In genomic region chr4:31051565-31051964, GRCh38 we compare ENCODE assay signal across 21 cellular contexts.
DNase-seq lines count a peak whose midpoint lies in the region; ATAC-seq, FAIRE-seq and TF ChIP-seq lines count a peak whose summit lies in the region.
"Had no signal": no experiment of that assay in that cellular context is flagged by ENCODE, and none has a peak within 500 bp of the region (broad histone marks: within the 10 kb centered on the region; RNA-seq: fewer than 3 reads in every experiment).

No MANE protein-coding gene starts in this region.

- WGBS in IMR-90 (ENCODE audit: extremely low coverage in 2 of 2, insufficient read length in 1 of 2), 2 experiments = no CpG with 5 or more reads among the region's 3 CpGs
- 0% methylated on average over 3 of the region's 3 CpGs for WGBS in HepG2 (ENCODE audit: low lambda C conversion rate)

- H3K4me3 ChIP-seq in AG09309 (ENCODE audit: control insufficient read depth, low read depth, low read length) = no peak overlapping the region
- H3K4me3 ChIP-seq in IMR-90 (ENCODE audit: insufficient read depth, low read depth, low read length) = no peak overlapping the region
- H3K4me3 ChIP-seq in astrocyte (ENCODE audit: insufficient read depth, low read depth, low read length) = no peak overlapping the region
- H3K4me3 ChIP-seq in HepG2 (replicated peaks in 1 of 3; ENCODE audit: insufficient read depth in 1 of 3, low read depth in 2 of 3, low read length in 3 of 3) = no peak overlapping the region
- H3K4me3 ChIP-seq: BLaER1 treated with 17β-estradiol and CSF1 and Interleukin-3, amounts not matched to agents 10 nM and 100 nM; GM23338 had no signal

- TF ChIP-seq CTCF in AG09309 (IDR thresholded peaks at IDR 0.05; ENCODE audit: control insufficient read depth, insufficient read depth, low read depth, low read length, missing control alignments) (no peak), IMR-90 (conservative IDR thresholded peaks at IDR 0.05; ENCODE audit: low read depth, low read length) (no peak), astrocyte (IDR thresholded peaks at IDR 0.05; ENCODE audit: insufficient read depth, low read depth, low read length) (no peak), HepG2 (CRISPR knock-in tag; IDR thresholded peaks at IDR 0.05) (no peak)

- H4K20me1 ChIP-seq in IMR-90 (ENCODE audit: insufficient read depth, low read length) (no peaks in the 10 kb centered on the region), astrocyte (ENCODE audit: insufficient read depth, low read length) (no peaks in the 10 kb centered on the region), HepG2 (ENCODE audit: insufficient read depth, low read length) (no peaks in the 10 kb centered on the region)
- H4K20me1 ChIP-seq: BLaER1 treated with 17β-estradiol and CSF1 and Interleukin-3, amounts not matched to agents 10 nM and 100 nM had no signal

- H2BK5ac ChIP-seq in IMR-90 (ENCODE audit: low read depth, low read length, poor library complexity, severe bottlenecking) = no peak overlapping the region

- no peak overlapping the region for H2AFZ ChIP-seq in IMR-90 (replicated peaks; ENCODE audit: low read length, poor library complexity)
- no peak overlapping the region for H2AFZ ChIP-seq in astrocyte (ENCODE audit: low read depth, low read length)
- no peak overlapping the region for H2AFZ ChIP-seq in HepG2 (ENCODE audit: low read length)
- H2AFZ ChIP-seq: GM23338 had no signal

- H3K9ac ChIP-seq in IMR-90 (ENCODE audit: low read depth, low read length) (no peak overlapping the region), astrocyte (ENCODE audit: low read length) (no peak overlapping the region), HepG2 (ENCODE audit: insufficient read depth, low read depth, low read length) (no peak overlapping the region)
- H3K9ac ChIP-seq: BLaER1 treated with 17β-estradiol and CSF1 and Interleukin-3, amounts not matched to agents 10 nM and 100 nM had no signal

- no peaks in the 10 kb centered on the region for H3K36me3 Mint-ChIP-seq in astrocyte (ENCODE audit: low read depth, unreplicated experiment)
- H3K36me3 Mint-ChIP-seq: CD8-positive, alpha-beta memory T cell had no signal

- no peak overlapping the region for H4K91ac ChIP-seq in IMR-90 (ENCODE audit: insufficient read depth, low read depth, low read length)

- TF ChIP-seq EP300 in HepG2 (IDR thresholded peaks at IDR 0.05; ENCODE audit: low read depth in 2 of 2, low read length in 2 of 2) (no peak), HepG2 (CRISPR knock-in tag; IDR thresholded peaks at IDR 0.05; ENCODE audit: borderline replicate concordance) (no peak)

- no peak overlapping the region for H2AK9ac ChIP-seq in IMR-90 (replicated peaks; ENCODE audit: low read depth, low read length, poor library complexity)

- H3K27ac ChIP-seq in IMR-90 (ENCODE audit: insufficient read depth, low read length) (no peak overlapping the region), astrocyte (ENCODE audit: low read depth, low read length) (no peak overlapping the region), HepG2 (ENCODE audit: extremely low read length, insufficient read depth, low read length) (no peak overlapping the region)
- H3K27ac ChIP-seq: BLaER1 treated with 17β-estradiol and CSF1 and Interleukin-3, amounts not matched to agents 10 nM and 100 nM had no signal

- no peak overlapping the region for H3K56ac ChIP-seq in IMR-90 (ENCODE audit: extremely low read depth, insufficient read depth, low read length)

- H3K27me3 ChIP-seq in IMR-90 (ENCODE audit: control insufficient read depth, insufficient read depth, low read length) (no peaks in the 10 kb centered on the region), astrocyte (ENCODE audit: insufficient read depth, low read length) (no peaks in the 10 kb centered on the region), HepG2 (ENCODE audit: control insufficient read depth in 1 of 2, insufficient read depth in 2 of 2, low read length in 2 of 2) (no peaks in the 10 kb centered on the region)
- H3K27me3 ChIP-seq: BLaER1 treated with 17β-estradiol and CSF1 and Interleukin-3, amounts not matched to agents 10 nM and 100 nM had no signal

- H2BK20ac ChIP-seq in IMR-90 (ENCODE audit: low read depth, low read length) = no peak overlapping the region

- no peak overlapping the region for H3K14ac ChIP-seq in IMR-90 (replicated peaks; ENCODE audit: low read depth, low read length)

- peaks cover 8% of the 10 kb centered on the region for H3K4me1 Mint-ChIP-seq in astrocyte (ENCODE audit: low read depth, unreplicated experiment)
- H3K4me1 Mint-ChIP-seq: B cell; CD8-positive, alpha-beta memory T cell; GM23338 had no signal

- H3K9me3 ChIP-seq in IMR-90 (ENCODE audit: control insufficient read depth, insufficient read depth, low read length) (no peaks in the 10 kb centered on the region), astrocyte (ENCODE audit: insufficient read depth, low read depth, low read length) (no peaks in the 10 kb centered on the region), HepG2 (ENCODE audit: low read length) (no peaks in the 10 kb centered on the region)
- H3K9me3 ChIP-seq: BLaER1 treated with 17β-estradiol and CSF1 and Interleukin-3, amounts not matched to agents 10 nM and 100 nM had no signal

- POLR2A ChIA-PET in IMR-90 (lab: Charles Lee; ENCODE audit: unreplicated experiment) (no interaction called here), HepG2 (lab: Yijun Ruan, JAX) (no interaction called here)

- H3K4me3 Mint-ChIP-seq in astrocyte (ENCODE audit: unreplicated experiment) = no peak overlapping the region
- H3K4me3 Mint-ChIP-seq: B cell; CD8-positive, alpha-beta memory T cell; GM23338; HFFc6 had no signal

- no peak overlapping the region for H4K5ac ChIP-seq in IMR-90 (ENCODE audit: low read depth, low read length)

- H2AK5ac ChIP-seq in IMR-90 (ENCODE audit: low read depth, low read length) = no peak overlapping the region

- H2BK15ac ChIP-seq in IMR-90 (ENCODE audit: low read depth, low read length) = no peak overlapping the region

- no peak overlapping the region for H4K8ac ChIP-seq in IMR-90 (ENCODE audit: low read depth in 2 of 2, low read length in 2 of 2)

- in situ Hi-C loops in IMR-90 (cut with MboI; ENCODE audit: low sequenced_read_pairs) (no loop called here), HepG2 (cut with HindIII; ENCODE audit: extremely low pct_ligation_motif_present, low pct_unique_long_range_greater_than_20kb) (no loop called here)

- H3K4me2 ChIP-seq in IMR-90 (ENCODE audit: low read depth, low read length) (no peak overlapping the region), astrocyte (ENCODE audit: low read length) (peak overlapping the region; percentile 3), HepG2 (ENCODE audit: low read depth, low read length) (no peak overlapping the region)
- H3K4me2 ChIP-seq: BLaER1 treated with 17β-estradiol and CSF1 and Interleukin-3, amounts not matched to agents 10 nM and 100 nM; GM23338 had no signal

- no peaks in the 10 kb centered on the region for H3K27me3 Mint-ChIP-seq in astrocyte (ENCODE audit: low read depth, unreplicated experiment)
- H3K27me3 Mint-ChIP-seq: B cell; CD8-positive, alpha-beta memory T cell had no signal

- no peak overlapping the region for H2BK120ac ChIP-seq in IMR-90 (ENCODE audit: low read depth, low read length)

- TF ChIP-seq RAD21 in IMR-90 (IDR thresholded peaks at IDR 0.05; ENCODE audit: low read length) (no peak), HepG2 (CRISPR knock-in tag; IDR thresholded peaks at IDR 0.05) (no peak)

- peaks cover 2% of the 10 kb centered on the region; the same call in 1 of the 2 replicates for H3K4me1 ChIP-seq in IMR-90 (ENCODE audit: control insufficient read depth, insufficient read depth, low read length)
- no peaks in the 10 kb centered on the region for H3K4me1 ChIP-seq in astrocyte (ENCODE audit: insufficient read depth, low read length)
- H3K4me1 ChIP-seq in HepG2 (ENCODE audit: insufficient read depth, low read length) = no peaks in the 10 kb centered on the region
- H3K4me1 ChIP-seq: BLaER1 treated with 17β-estradiol and CSF1 and Interleukin-3, amounts not matched to agents 10 nM and 100 nM had no signal

- ATAC-seq in IMR-90 (ENCODE audit: low read depth) (no peak), HG02970 (IDR thresholded peaks at IDR 0.05; ENCODE audit: low FRiP score, unreplicated experiment) (no peak), HepG2 (no peak)
- ATAC-seq: GM23338 had no signal

- TF ChIP-seq POLR2A in IMR-90 (IDR thresholded peaks at IDR 0.05; ENCODE audit: low read depth, low read length) (no peak), HepG2 (IDR thresholded peaks at IDR 0.05; ENCODE audit: insufficient read depth in 1 of 2, low read depth in 2 of 2, low read length in 2 of 2) (no peak)

- no peak overlapping the region for H3K4ac ChIP-seq in IMR-90 (ENCODE audit: low read depth, low read length)

- BruUV-seq in IMR-90 (replicated peaks; lab: Mats Ljungman, UMichigan) (no TSS peak), HepG2 (replicated peaks; lab: Mats Ljungman, UMichigan) (no TSS peak)

- DNase-seq in AG09309 (ENCODE audit: low read depth) (peak; percentile 13), IMR-90 (peak; percentile 18), astrocyte (ENCODE audit: low read depth) (peak; percentile 58), non-pigmented ciliary epithelial cell (ENCODE audit: low read depth) (peak; percentile 6), HepG2 (ENCODE audit: low spot score) (no peak), NCI-H128 (lab: John Stamatoyannopoulos, UW; ENCODE audit: unreplicated experiment) (no peak)
- DNase-seq: 8988T; CD8-positive, alpha-beta memory T cell; COR-L47; DMS 273 treated with DMSO at 0.1 percent for 48 hours; DMS53; DND-41; EL; HFFc6 had no signal

- no peaks in the 10 kb centered on the region for H3K79me1 ChIP-seq in IMR-90 (ENCODE audit: low read depth in 1 of 2, low read length in 2 of 2)

- FAIRE-seq in astrocyte (lab: Jason Lieb, UNC) = no peak
- FAIRE-seq in HepG2 (lab: Jason Lieb, UNC) = no peak
- FAIRE-seq: GM12892, GM18507, H54 had no signal

- no peaks in the 10 kb centered on the region for H3K9me1 ChIP-seq in IMR-90 (ENCODE audit: insufficient read depth, low read length)

- no peak overlapping the region for H3K27ac Mint-ChIP-seq in astrocyte (ENCODE audit: unreplicated experiment)
- H3K27ac Mint-ChIP-seq: B cell; CD8-positive, alpha-beta memory T cell; GM23338; HFFc6 had no signal

- no peaks in the 10 kb centered on the region for H3K9me3 Mint-ChIP-seq in astrocyte (ENCODE audit: unreplicated experiment)
- H3K9me3 Mint-ChIP-seq: GM23338 had no signal

- no peak overlapping the region for H3K18ac ChIP-seq in IMR-90 (ENCODE audit: low read depth, low read length)

- no peak overlapping the region for H3K23ac ChIP-seq in IMR-90 (ENCODE audit: low read depth, low read length)

- H3K36me3 ChIP-seq in IMR-90 (ENCODE audit: control insufficient read depth, insufficient read depth, low read length) (no peaks in the 10 kb centered on the region), astrocyte (ENCODE audit: insufficient read depth, low read length) (no peaks in the 10 kb centered on the region), HepG2 (replicated peaks in 1 of 2; ENCODE audit: control insufficient read depth in 1 of 2, insufficient read depth in 2 of 2, low read length in 2 of 2) (no peaks in the 10 kb centered on the region)
- H3K36me3 ChIP-seq: BLaER1 treated with 17β-estradiol and CSF1 and Interleukin-3, amounts not matched to agents 10 nM and 100 nM had no signal

- intact Hi-C loops in IMR-90 (cut with micrococcal nuclease) = no loop called here
- intact Hi-C loops in HepG2 (cut with micrococcal nuclease; ENCODE audit: unreplicated experiment) = no loop called here

- H3K79me2 ChIP-seq in astrocyte (ENCODE audit: insufficient read depth, low read length) (no peaks in the 10 kb centered on the region), HepG2 (ENCODE audit: insufficient read depth, low read length) (no peaks in the 10 kb centered on the region)

- CTCF ChIA-PET in IMR-90 (lab: Yijun Ruan, JAX) (no interaction called here), HepG2 (lab: Yijun Ruan, JAX; ENCODE audit: low intra/inter-chr PET ratio, low total read pairs) (no interaction called here)

- dilution Hi-C loops in IMR-90 (cut with HindIII; ENCODE audit: low sequenced_read_pairs, unreplicated experiment) = no loop called here

Comparison
In these comparisons a context has a peak if more than half of its experiments do, and no peak if none do; other contexts are left out.
1. DNase-seq: peak in AG09309 (single experiment), IMR-90 (single experiment), astrocyte (single experiment) and non-pigmented ciliary epithelial cell (single experiment); none in HepG2 (single experiment) and NCI-H128 (single experiment).